In genomic region chr10:4306871-4307270, GRCh38 we compare ENCODE assay signal across 19 cellular contexts.
A peak's percentile ranks its signal among the peaks of the same experiment; 100 is the strongest.
DNase-seq lines count a peak whose midpoint lies in the region; ATAC-seq and TF ChIP-seq lines count a peak whose summit lies in the region.
"Had no signal": no experiment of that assay in that cellular context is flagged by ENCODE, and none has a peak within 500 bp of the region (broad histone marks: within the 10 kb centered on the region; RNA-seq: fewer than 3 reads in every experiment).

No MANE protein-coding gene starts in this region.

- TF ChIP-seq CTCF in chondrocyte (IDR thresholded peaks at IDR 0.05) (no peak), suprapubic skin (IDR thresholded peaks at IDR 0.05) (no peak)

- WGBS in right cardiac atrium = 60% methylated on average over 3 of the region's 3 CpGs
- 53% methylated on average over 3 of the region's 3 CpGs for WGBS in suprapubic skin

- no peak for TF ChIP-seq POLR2A in suprapubic skin (IDR thresholded peaks at IDR 0.05)

- H3K4me1 Mint-ChIP-seq in chondrocyte (ENCODE audit: low read depth) = peaks cover 30% of the 10 kb centered on the region
- no peaks in the 10 kb centered on the region for H3K4me1 Mint-ChIP-seq in activated naive CD4-positive, alpha-beta T cell treated with anti-CD3 and anti-CD28 coated beads for 36 hours (ENCODE audit: low read depth)
- H3K4me1 Mint-ChIP-seq in activated T-helper 17 cell treated with anti-CD3 and anti-CD28 coated beads, Interleukin-2, amount 50 U/mL, for 72 hours = peaks cover 10% of the 10 kb centered on the region

- no peaks in the 10 kb centered on the region for H3K27me3 ChIP-seq in right cardiac atrium (ENCODE audit: control insufficient read depth, insufficient read depth)
- H3K27me3 ChIP-seq in suprapubic skin = no peaks in the 10 kb centered on the region
- H3K27me3 ChIP-seq: SJCRH30 had no signal

- no peak overlapping the region for H3K4me3 Mint-ChIP-seq in chondrocyte (ENCODE audit: unreplicated experiment)
- H3K4me3 Mint-ChIP-seq in activated naive CD4-positive, alpha-beta T cell treated with anti-CD3 and anti-CD28 coated beads for 36 hours = no peak overlapping the region
- H3K4me3 Mint-ChIP-seq in activated T-helper 17 cell treated with anti-CD3 and anti-CD28 coated beads, Interleukin-2, amount 50 U/mL, for 72 hours = no peak overlapping the region
- H3K4me3 Mint-ChIP-seq: HFFc6 had no signal

- intact Hi-C loops in right cardiac atrium (cut with DNase I) = no loop called here
- intact Hi-C loops in activated naive CD4-positive, alpha-beta T cell treated with anti-CD3 and anti-CD28 coated beads for 36 hours (cut with micrococcal nuclease) = no loop called here

- H3K36me3 ChIP-seq in suprapubic skin = no peaks in the 10 kb centered on the region
- H3K36me3 ChIP-seq: SJCRH30 had no signal

- no peaks in the 10 kb centered on the region for H3K36me3 Mint-ChIP-seq in chondrocyte (ENCODE audit: low read depth)
- no peaks in the 10 kb centered on the region for H3K36me3 Mint-ChIP-seq in activated naive CD4-positive, alpha-beta T cell treated with anti-CD3 and anti-CD28 coated beads for 36 hours (ENCODE audit: low read depth)
- H3K36me3 Mint-ChIP-seq in activated T-helper 17 cell treated with anti-CD3 and anti-CD28 coated beads, Interleukin-2, amount 50 U/mL, for 72 hours (ENCODE audit: low read depth) = no peaks in the 10 kb centered on the region

- CTCF ChIA-PET in activated naive CD4-positive, alpha-beta T cell treated with anti-CD3 and anti-CD28 coated beads for 36 hours (lab: Charles Lee) = no interaction called here

- DNase-seq in chondrocyte (ENCODE audit: low spot score) (no peak), fibroblast of peridontal ligament (ENCODE audit: extremely low read depth) (peak; percentile 22), right cardiac atrium (no peak), suprapubic skin (ENCODE audit: low spot score in 2 of 2) (no peak), NCI-H510A (lab: John Stamatoyannopoulos, UW) (no peak)
- no peak for DNase-seq in activated naive CD4-positive, alpha-beta T cell treated with anti-CD3 and anti-CD28 coated beads for 36 hours
- DNase-seq: ACHN, C1 segment of cervical spinal cord, DMS79, H7, HFFc6, KBM-7, NCI-H1694 treated with DMSO at 0.1 percent for 48 hours, NCI-H524, NCI-H82, PC-3, SJCRH30 had no signal

- H3K4me3 ChIP-seq in right cardiac atrium (ENCODE audit: low read length) = no peak overlapping the region
- H3K4me3 ChIP-seq in suprapubic skin = no peak overlapping the region
- H3K4me3 ChIP-seq: SJCRH30 had no signal

- H3K9me3 ChIP-seq in right cardiac atrium (ENCODE audit: control insufficient read depth, low read length) = no peaks in the 10 kb centered on the region
- no peaks in the 10 kb centered on the region for H3K9me3 ChIP-seq in suprapubic skin
- H3K9me3 ChIP-seq: SJCRH30 had no signal

- ATAC-seq in right cardiac atrium = peak in 1 of 2 donors; percentile 58
- no peak for ATAC-seq in activated T-helper 17 cell treated with anti-CD3 and anti-CD28 coated beads, Interleukin-2, amount 50 U/mL, for 72 hours (replicated peaks)
- ATAC-seq: PC-3 had no signal

- TF ChIP-seq EP300 in suprapubic skin (IDR thresholded peaks at IDR 0.05) = no peak

- peaks cover 6% of the 10 kb centered on the region for H3K4me1 ChIP-seq in right cardiac atrium (ENCODE audit: control insufficient read depth, insufficient read depth, low read length)
- H3K4me1 ChIP-seq in suprapubic skin = peaks cover 9% of the 10 kb centered on the region
- H3K4me1 ChIP-seq: SJCRH30 had no signal

- H3K27ac ChIP-seq in right cardiac atrium (ENCODE audit: low read length) (peak overlapping the region; percentile 54), suprapubic skin (peak overlapping the region; percentile 44)
- H3K27ac ChIP-seq: RWPE1, SJCRH30 had no signal

- H3K27ac Mint-ChIP-seq in chondrocyte (ENCODE audit: unreplicated experiment) = peak overlapping the region; percentile 69
- H3K27ac Mint-ChIP-seq in activated naive CD4-positive, alpha-beta T cell treated with anti-CD3 and anti-CD28 coated beads for 36 hours = no peak overlapping the region
- H3K27ac Mint-ChIP-seq in activated T-helper 17 cell treated with anti-CD3 and anti-CD28 coated beads, Interleukin-2, amount 50 U/mL, for 72 hours = no peak overlapping the region
- H3K27ac Mint-ChIP-seq: HFFc6 had no signal

- H3K9me3 Mint-ChIP-seq in chondrocyte (ENCODE audit: low read depth) = no peaks in the 10 kb centered on the region
- no peaks in the 10 kb centered on the region for H3K9me3 Mint-ChIP-seq in activated naive CD4-positive, alpha-beta T cell treated with anti-CD3 and anti-CD28 coated beads for 36 hours
- peaks cover 5% of the 10 kb centered on the region for H3K9me3 Mint-ChIP-seq in activated T-helper 17 cell treated with anti-CD3 and anti-CD28 coated beads, Interleukin-2, amount 50 U/mL, for 72 hours
- H3K9me3 Mint-ChIP-seq: HFFc6 had no signal

- H3K27me3 Mint-ChIP-seq in chondrocyte (ENCODE audit: low read depth) = no peaks in the 10 kb centered on the region
- H3K27me3 Mint-ChIP-seq in activated naive CD4-positive, alpha-beta T cell treated with anti-CD3 and anti-CD28 coated beads for 36 hours (ENCODE audit: low read depth) = peaks cover 3% of the 10 kb centered on the region
- peaks cover 4% of the 10 kb centered on the region for H3K27me3 Mint-ChIP-seq in activated T-helper 17 cell treated with anti-CD3 and anti-CD28 coated beads, Interleukin-2, amount 50 U/mL, for 72 hours
